Comparison of ENCODE assay signal across 8 cellular contexts in the genomic region with DNA sequence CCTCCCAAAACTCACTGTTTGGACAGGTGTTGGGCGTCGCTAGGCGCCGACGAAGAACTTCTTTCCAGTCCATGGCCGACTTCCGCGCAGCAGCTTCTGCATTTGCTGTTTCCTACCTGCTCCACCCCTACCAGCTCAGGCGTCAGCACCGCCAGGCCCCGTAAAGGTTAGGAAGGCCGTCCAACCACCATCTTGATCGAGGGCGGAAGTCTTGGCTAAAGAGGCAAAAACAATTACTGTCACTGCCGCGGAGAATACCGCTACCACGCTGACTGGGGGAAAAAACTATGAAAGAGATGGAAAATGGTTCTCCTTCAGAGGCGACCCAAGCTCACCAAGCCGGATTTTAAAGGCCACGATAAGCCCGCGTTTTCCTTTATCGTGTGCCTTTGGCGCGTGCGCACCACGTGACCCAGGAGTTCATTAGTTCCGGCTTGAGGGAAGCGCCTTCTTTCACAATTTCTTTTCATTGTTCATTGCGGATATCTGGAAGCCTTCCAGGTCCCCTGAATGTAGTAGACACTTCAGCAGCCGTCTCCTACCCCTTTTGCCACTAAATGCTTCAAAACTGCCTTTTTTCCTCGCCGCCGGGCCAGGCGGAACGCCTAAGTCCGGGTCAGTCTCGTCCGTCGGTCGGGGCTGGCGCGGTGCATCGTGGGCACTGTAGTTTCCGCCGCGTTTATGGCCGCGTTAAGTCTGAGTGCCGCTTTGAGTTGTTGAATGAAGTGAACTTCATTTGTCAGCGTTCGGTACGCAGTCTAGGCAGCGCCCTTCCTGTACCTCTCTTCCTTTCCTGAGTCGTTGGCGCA. TPM values are rescaled to one million over a fixed set of nuclear protein-coding genes. Genes with fewer than 3 reads are reported as not detected.
DNase-seq lines count a peak whose midpoint lies in the region; ATAC-seq and TF ChIP-seq lines count a peak whose summit lies in the region.

A gene (minus strand): TSS at position 104 of the 809 bp plus-strand sequence. CDS start 31 bp downstream, at position 73.
A gene (plus strand): TSS at position 666 of the 809 bp plus-strand sequence. CDS start 694 bp downstream, outside the sequence.

- H3K4me3 Mint-ChIP-seq in activated CD4-positive, alpha-beta T cell treated with anti-CD3 and anti-CD28 coated beads for 36 hours, result peak within 1 kb of the TSS; percentile 87

- CTCF ChIA-PET in activated CD4-positive, alpha-beta T cell treated with anti-CD3 and anti-CD28 coated beads for 36 hours (lab: Charles Lee), result interaction anchor here (0.6 to 2.1 kb wide), 9 partner anchors 11 to 300 kb away, joined by 3 to 7 read pairs (median 3); a partner anchor contains a TSS

- no peaks in the 10 kb centered on the region for H3K27me3 Mint-ChIP-seq in activated CD4-positive, alpha-beta T cell treated with anti-CD3 and anti-CD28 coated beads for 36 hours

- H3K36me3 Mint-ChIP-seq in activated CD4-positive, alpha-beta T cell treated with anti-CD3 and anti-CD28 coated beads for 36 hours (ENCODE audit: low read depth), result peaks cover 30% of the 10 kb centered on the region

- ATAC-seq in HG03442 (IDR thresholded peaks at IDR 0.05; ENCODE audit: unreplicated experiment), result peak; percentile 87
- ATAC-seq in activated CD4-positive, alpha-beta T cell treated with anti-CD3 and anti-CD28 coated beads for 36 hours, result peak; percentile 87

- DNase-seq in Ammon's horn (ENCODE audit: low spot score) (peak; percentile 98), GM19238 (ENCODE audit: insufficient read length, low spot score) (peak; percentile 80), NCI-H524 (lab: John Stamatoyannopoulos, UW) (peak; percentile 93), choroid plexus epithelial cell (ENCODE audit: low read depth) (peak; percentile 99), kidney glomerular epithelial cell (lab: John Stamatoyannopoulos, UW) (peak; percentile 95)
- DNase-seq in activated CD4-positive, alpha-beta T cell treated with anti-CD3 and anti-CD28 coated beads for 36 hours, result peak; percentile 93
- DNase-seq in stimulated activated CD4-positive, alpha-beta T cell treated with anti-CD3 and anti-CD28 coated beads, Interleukin-1b, Interleukin-23, amount 100 ng/mL, for 1 hour (ENCODE audit: low read depth in 2 of 2), result peak; percentile 59 to 76

- H3K27ac Mint-ChIP-seq in activated CD4-positive, alpha-beta T cell treated with anti-CD3 and anti-CD28 coated beads for 36 hours, result peak within 1 kb of the TSS; percentile 99

- H3K4me1 Mint-ChIP-seq in activated CD4-positive, alpha-beta T cell treated with anti-CD3 and anti-CD28 coated beads for 36 hours, result peaks cover 64% of the 10 kb centered on the region

- no peak for TF ChIP-seq CTCF in choroid plexus epithelial cell (conservative IDR thresholded peaks at IDR 0.05; ENCODE audit: low read depth, low read length)

- no peaks in the 10 kb centered on the region for H3K9me3 Mint-ChIP-seq in activated CD4-positive, alpha-beta T cell treated with anti-CD3 and anti-CD28 coated beads for 36 hours (ENCODE audit: low read depth)

- POLR2A ChIA-PET in activated CD4-positive, alpha-beta T cell treated with anti-CD3 and anti-CD28 coated beads for 36 hours (lab: Charles Lee), result interaction anchor here (0.6 to 4.3 kb wide), 7 partner anchors 35 to 295 kb away, joined by 3 to 23 read pairs (median 4); a partner anchor contains a TSS

- intact Hi-C loops in activated CD4-positive, alpha-beta T cell treated with anti-CD3 and anti-CD28 coated beads for 36 hours (cut with DNase I, micrococcal nuclease), result loop anchor here (1.0 to 5.0 kb wide), 16 partner anchors 75 to 705 kb away; a partner anchor contains a TSS

- H3K4me3 ChIP-seq in choroid plexus epithelial cell (ENCODE audit: low read depth, low read length), result peak within 1 kb of the TSS; percentile 97

RNA-seq across cellular contexts. Expression of the first gene that starts in this region (rescaled TPM):
- 10 to 100 TPM; 43.8 to 53.5 TPM for total RNA-seq in activated CD4-positive, alpha-beta T cell treated with anti-CD3 and anti-CD28 coated beads for 36 hours

RNA-seq across cellular contexts. Expression of the second gene that starts in this region (rescaled TPM):
- total RNA-seq in activated CD4-positive, alpha-beta T cell treated with anti-CD3 and anti-CD28 coated beads for 36 hours, result 10 to 100 TPM; 37.3 to 51.1 TPM

Comparison
In these comparisons a context has a peak if more than half of its experiments do, and no peak if none do; other contexts are left out.
1. Peak in every context shown above with its lines: DNase-seq, ATAC-seq and H3K4me3 ChIP-seq.